ENCODE assay signal across 10 cellular contexts in the genomic region with DNA sequence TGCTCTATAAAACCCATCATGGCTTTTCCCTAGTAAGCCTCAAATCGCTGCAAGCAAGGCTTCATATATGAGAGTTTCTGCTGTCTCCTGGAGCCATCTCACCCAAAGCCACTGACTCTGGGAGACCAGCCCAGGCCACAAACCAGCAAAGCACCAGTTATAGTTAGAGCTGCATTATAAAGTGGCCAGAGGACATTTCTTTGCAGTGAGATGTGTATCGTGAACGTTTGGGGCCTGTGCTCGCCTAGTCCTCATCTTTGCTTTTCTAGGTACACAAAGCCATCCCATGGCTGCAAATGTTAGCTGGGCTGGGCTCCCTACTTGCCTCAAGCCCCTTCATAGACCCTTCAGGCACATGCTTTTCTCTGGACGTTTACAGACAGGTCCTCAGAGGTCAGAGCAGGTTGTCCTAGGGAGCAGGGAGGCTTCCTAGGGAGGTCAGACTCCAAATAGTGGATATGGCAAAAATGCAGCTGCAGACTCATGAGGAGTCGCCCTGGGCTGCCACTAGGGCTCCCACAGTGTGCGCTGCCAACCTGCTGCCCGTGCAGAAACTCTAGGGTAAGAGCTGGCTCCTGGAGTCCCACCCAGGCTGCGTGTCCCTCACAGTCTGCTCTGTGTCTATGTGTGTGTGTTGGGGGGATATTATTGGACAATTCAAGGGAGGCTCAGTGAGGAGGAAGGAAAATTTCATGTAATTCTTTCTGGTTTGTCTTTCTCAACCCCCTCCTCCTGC.
DNase-seq lines count a peak whose midpoint lies in the region; ATAC-seq and TF ChIP-seq lines count a peak whose summit lies in the region.
"Had no signal": no experiment of that assay in that cellular context is flagged by ENCODE, and none has a peak within 500 bp of the region (broad histone marks: within the 10 kb centered on the region; RNA-seq: fewer than 3 reads in every experiment).

No MANE protein-coding gene starts in this region.

- H3K4me1 Mint-ChIP-seq in activated T-cell treated with anti-CD3 and anti-CD28 coated beads, Interleukin-2, amount 50 U/mL, for 24 hours (ENCODE audit: low read depth) = no peaks in the 10 kb centered on the region

- no peak overlapping the region for H3K4me3 Mint-ChIP-seq in activated T-cell treated with anti-CD3 and anti-CD28 coated beads, Interleukin-2, amount 50 U/mL, for 24 hours

- H3K4me1 ChIP-seq in DND-41 (ENCODE audit: insufficient read depth, low read length) (no peaks in the 10 kb centered on the region), Peyer's patch (no peaks in the 10 kb centered on the region)

- H3K27ac ChIP-seq in DND-41 (ENCODE audit: low read length) = no peak overlapping the region
- peak overlapping the region in 2 of 4 donors; percentile 41 to 71 for H3K27ac ChIP-seq in Peyer's patch

- H3K27me3 Mint-ChIP-seq in activated T-cell treated with anti-CD3 and anti-CD28 coated beads, Interleukin-2, amount 50 U/mL, for 24 hours = peaks cover 6% of the 10 kb centered on the region

- no peak overlapping the region for H3K27ac Mint-ChIP-seq in activated T-cell treated with anti-CD3 and anti-CD28 coated beads, Interleukin-2, amount 50 U/mL, for 24 hours

- no peak overlapping the region for H3K4me2 ChIP-seq in DND-41 (ENCODE audit: insufficient read depth, low read length)

- H3K36me3 Mint-ChIP-seq in activated T-cell treated with anti-CD3 and anti-CD28 coated beads, Interleukin-2, amount 50 U/mL, for 24 hours (ENCODE audit: low read depth) = no peaks in the 10 kb centered on the region

- H3K4me3 ChIP-seq in DND-41 (ENCODE audit: low read depth in 1 of 2, low read length in 2 of 2) = no peak overlapping the region
- no peak overlapping the region for H3K4me3 ChIP-seq in Peyer's patch

- H3K27me3 ChIP-seq in DND-41 (ENCODE audit: insufficient read depth, low read length, poor library complexity) = no peaks in the 10 kb centered on the region
- H3K27me3 ChIP-seq in Peyer's patch = no peaks in the 10 kb centered on the region

- no peak overlapping the region for H2AFZ ChIP-seq in DND-41 (ENCODE audit: low read depth, low read length)

- DNase-seq in DND-41 = no peak
- peak in 2 of 3 donors; percentile 52 to 62 for DNase-seq in Peyer's patch
- DNase-seq in NK-92 treated with Interleukin-12 subunit alpha and Interleukin-12 subunit beta, amount 100 ng/mL, for 24 hours (lab: John Stamatoyannopoulos, UW) = no peak
- no peak for DNase-seq in NCI-H2227 (lab: John Stamatoyannopoulos, UW; ENCODE audit: unreplicated experiment)
- no peak for DNase-seq in activated CD4-positive, alpha-beta T cell treated with anti-CD3 and anti-CD28 coated beads for 1 hour
- no peak for DNase-seq in activated T-cell treated with anti-CD3 and anti-CD28 coated beads, Interleukin-2, amount 50 U/mL, for 24 hours
- DNase-seq: effector memory CD4-positive, alpha-beta T cell; NCI-H1048 had no signal

- H4K20me1 ChIP-seq in DND-41 (ENCODE audit: insufficient read depth, low read length) = no peaks in the 10 kb centered on the region

- no peaks in the 10 kb centered on the region for H3K9me3 Mint-ChIP-seq in activated T-cell treated with anti-CD3 and anti-CD28 coated beads, Interleukin-2, amount 50 U/mL, for 24 hours

- TF ChIP-seq CTCF in DND-41 (IDR thresholded peaks at IDR 0.05; ENCODE audit: borderline replicate concordance, extremely low read depth, low read length, poor library complexity, severe bottlenecking) = no peak
- peak in 3 of 6 experiments; percentile 14 to 22 (median 14) for TF ChIP-seq CTCF in Peyer's patch (IDR thresholded peaks at IDR 0.05)

- no peak for TF ChIP-seq POLR2A in Peyer's patch (IDR thresholded peaks at IDR 0.05)

- H3K9me3 ChIP-seq in DND-41 (ENCODE audit: insufficient read depth, low read length, severe bottlenecking) = no peaks in the 10 kb centered on the region
- no peaks in the 10 kb centered on the region for H3K9me3 ChIP-seq in Peyer's patch

- H3K79me2 ChIP-seq in DND-41 (ENCODE audit: insufficient read depth, low read length) = no peaks in the 10 kb centered on the region

- 0 out of 3 replicates have a peak, but pooled peaks have one; percentile 29 for ATAC-seq in DND-41 (ENCODE audit: insufficient read depth, low read depth)
- peak; percentile 57 for ATAC-seq in GM19324 (IDR thresholded peaks at IDR 0.05; ENCODE audit: low FRiP score, unreplicated experiment)
- peak; percentile 34 for ATAC-seq in HG02884 (IDR thresholded peaks at IDR 0.05; ENCODE audit: unreplicated experiment)

- H3K9ac ChIP-seq in DND-41 (ENCODE audit: low read depth, low read length) = no peak overlapping the region

- H3K36me3 ChIP-seq in DND-41 (ENCODE audit: insufficient read depth, low read length) (no peaks in the 10 kb centered on the region), Peyer's patch (no peaks in the 10 kb centered on the region)

Comparison
In these comparisons a context has a peak if more than half of its experiments do, and no peak if none do; other contexts are left out.
1. DNase-seq: peak in Peyer's patch (2 of 3); none in DND-41 (single experiment), NK-92 treated with Interleukin-12 subunit alpha and Interleukin-12 subunit beta, amount 100 ng/mL, for 24 hours (single experiment), NCI-H2227 (single experiment), activated CD4-positive, alpha-beta T cell treated with anti-CD3 and anti-CD28 coated beads for 1 hour (single experiment) and activated T-cell treated with anti-CD3 and anti-CD28 coated beads, Interleukin-2, amount 50 U/mL, for 24 hours (single experiment).
2. Peak in every context shown above with its lines, with median percentiles within 50 percentile points of each other: ATAC-seq.